ENCODE assay signal across 27 cellular contexts in the genomic region with DNA sequence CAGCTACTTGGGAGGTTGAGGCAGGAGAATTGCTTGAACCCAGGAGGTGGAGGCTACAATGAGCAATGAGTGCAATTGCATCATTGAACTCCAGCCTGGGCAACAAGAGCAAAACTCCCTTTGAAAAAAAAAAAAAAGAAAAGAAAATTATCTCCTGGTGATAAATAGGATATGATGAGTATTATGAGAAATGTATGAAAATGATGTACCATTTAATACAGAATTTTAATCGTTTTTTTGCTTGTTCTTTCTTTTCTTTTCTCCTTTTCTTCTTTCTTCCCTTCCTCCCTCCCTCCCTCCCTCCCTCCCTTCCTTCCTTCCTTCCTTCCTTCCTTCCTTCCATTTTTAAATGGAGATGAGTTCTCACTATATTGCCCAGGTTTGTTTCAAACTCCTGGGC.
"Had no signal": no experiment of that assay in that cellular context is flagged by ENCODE, and none has a peak within 500 bp of the region (broad histone marks: within the 10 kb centered on the region; RNA-seq: fewer than 3 reads in every experiment).

No MANE protein-coding gene starts in this region.

- H3K27me3 ChIP-seq: stomach, suprapubic skin, testis, thyroid gland, tibial artery, tibial nerve, transverse colon, upper lobe of left lung, upper lobe of right lung, uterus, vagina had no signal

- H3K4me3 ChIP-seq: stomach, suprapubic skin, testis, thoracic aorta, thyroid gland, tibial artery, tibial nerve, transverse colon, upper lobe of left lung, upper lobe of right lung, uterus, vagina had no signal

- H3K4me1 ChIP-seq: stomach, suprapubic skin, testis, thyroid gland, tibial artery, tibial nerve, transverse colon, upper lobe of left lung, upper lobe of right lung, uterus, vagina had no signal

- H3K27ac ChIP-seq: stomach, suprapubic skin, testis, thoracic aorta, thyroid gland, tibial artery, tibial nerve, transverse colon, upper lobe of left lung, upper lobe of right lung, uterus, vagina had no signal

- DNase-seq: stimulated activated CD4-positive, alpha-beta T cell treated with anti-CD3 and anti-CD28 coated beads, Interleukin-2, amount 100 ng/mL, for 48 hours; stimulated activated CD4-positive, alpha-beta T cell treated with anti-CD3 and anti-CD28 coated beads, Interleukin-4, amount 100 ng/mL, for 1 hour; stimulated activated CD4-positive, alpha-beta T cell treated with anti-CD3 and anti-CD28 coated beads, Interleukin-4, amount 100 ng/mL, for 24 hours; stimulated activated CD4-positive, alpha-beta T cell treated with anti-CD3 and anti-CD28 coated beads, Interleukin-4, amount 100 ng/mL, for 4 hours; stimulated activated CD8-positive, alpha-beta memory T cell treated with anti-CD3 and anti-CD28 coated beads, Interleukin-4, amount 100 ng/mL, for 48 hours; stimulated activated naive B cell treated with anti-CD40 and anti-IgM and Interleukin-4, amounts not matched to agents 10 μg/mL and 1 μg/mL and 100 μg/mL, for 72 hours; stimulated activated naive CD4-positive, alpha-beta T cell; stimulated activated naive CD4-positive, alpha-beta T cell treated with Interleukin-2 at 50 U/mL for 16 hours; stimulated activated naive CD8-positive, alpha-beta T cell treated with anti-CD3 and anti-CD28 coated beads, Interleukin-15, amount 100 ng/mL, for 72 hours; stimulated activated naive CD8-positive, alpha-beta T cell treated with anti-CD3 and anti-CD28 coated beads, Interleukin-15, Interleukin-2, amounts not matched to agents 100 U/mL and 50 U/mL, for 24 hours; stomach; substantia nigra; testis; thyroid gland; tibial artery; transverse colon; trophoblast cell; upper lobe of left lung; upper lobe of right lung; uterus had no signal

- H3K9me3 ChIP-seq: stomach, suprapubic skin, testis, thoracic aorta, thyroid gland, tibial artery, tibial nerve, transverse colon, upper lobe of left lung, upper lobe of right lung, uterus, vagina had no signal

- ATAC-seq: stimulated activated effector memory CD8-positive, alpha-beta T cell treated with anti-CD3 and anti-CD28 coated beads, Interleukin-12 subunit alpha, Interleukin-12 subunit beta, amount 100 ng/mL, for 72 hours; stimulated activated memory B cell treated with anti-CD40 and anti-IgM and Interleukin-4, amounts not matched to agents 10 μg/mL and 1 μg/mL and 100 μg/mL, for 72 hours; stimulated activated naive B cell treated with anti-CD40 and anti-IgM and Interleukin-4, amounts not matched to agents 10 μg/mL and 1 μg/mL and 100 μg/mL, for 72 hours; stimulated activated naive CD8-positive, alpha-beta T cell treated with anti-CD3 and anti-CD28 coated beads, Interleukin-15, amount 100 ng/mL, for 72 hours; stimulated activated naive CD8-positive, alpha-beta T cell treated with anti-CD3 and anti-CD28 coated beads, Interleukin-15, Interleukin-2, amounts not matched to agents 100 U/mL and 50 U/mL, for 24 hours; upper lobe of right lung had no signal

- H3K36me3 ChIP-seq: thyroid gland, uterus, vagina had no signal

- FAIRE-seq: urothelium cell line had no signal
